In genomic region chr9:96490534-96491078, GRCh38 we compare ENCODE assay signal across 1 cellular context.
TF ChIP-seq lines count a peak whose summit lies in the region.

No MANE protein-coding gene starts in this region.

TF ChIP-seq in IMR-90, 13 proteins besides CTCF, POLR2A, EP300 and RAD21 (continued from another document):
- TF ChIP-seq ELK1 (IDR thresholded peaks at IDR 0.05; ENCODE audit: borderline replicate concordance, low read depth, low read length) (no peak), MAZ (IDR thresholded peaks at IDR 0.05; ENCODE audit: borderline replicate concordance, low read depth, low read length) (no peak), MAFK (IDR thresholded peaks at IDR 0.05; ENCODE audit: low read depth, low read length) (no peak), CHD1 (IDR thresholded peaks at IDR 0.05; ENCODE audit: low read depth, low read length) (no peak), FOS (IDR thresholded peaks at IDR 0.05; ENCODE audit: low read depth, low read length) (no peak), MXI1 (IDR thresholded peaks at IDR 0.05; ENCODE audit: borderline replicate concordance, low read depth, low read length) (no peak), RFX5 (IDR thresholded peaks at IDR 0.05; ENCODE audit: low read depth, low read length) (no peak), CEBPB (IDR thresholded peaks at IDR 0.05; ENCODE audit: low read depth, low read length) (no peak)
